1 cellular context compared by ENCODE assay signal in the genomic region with DNA sequence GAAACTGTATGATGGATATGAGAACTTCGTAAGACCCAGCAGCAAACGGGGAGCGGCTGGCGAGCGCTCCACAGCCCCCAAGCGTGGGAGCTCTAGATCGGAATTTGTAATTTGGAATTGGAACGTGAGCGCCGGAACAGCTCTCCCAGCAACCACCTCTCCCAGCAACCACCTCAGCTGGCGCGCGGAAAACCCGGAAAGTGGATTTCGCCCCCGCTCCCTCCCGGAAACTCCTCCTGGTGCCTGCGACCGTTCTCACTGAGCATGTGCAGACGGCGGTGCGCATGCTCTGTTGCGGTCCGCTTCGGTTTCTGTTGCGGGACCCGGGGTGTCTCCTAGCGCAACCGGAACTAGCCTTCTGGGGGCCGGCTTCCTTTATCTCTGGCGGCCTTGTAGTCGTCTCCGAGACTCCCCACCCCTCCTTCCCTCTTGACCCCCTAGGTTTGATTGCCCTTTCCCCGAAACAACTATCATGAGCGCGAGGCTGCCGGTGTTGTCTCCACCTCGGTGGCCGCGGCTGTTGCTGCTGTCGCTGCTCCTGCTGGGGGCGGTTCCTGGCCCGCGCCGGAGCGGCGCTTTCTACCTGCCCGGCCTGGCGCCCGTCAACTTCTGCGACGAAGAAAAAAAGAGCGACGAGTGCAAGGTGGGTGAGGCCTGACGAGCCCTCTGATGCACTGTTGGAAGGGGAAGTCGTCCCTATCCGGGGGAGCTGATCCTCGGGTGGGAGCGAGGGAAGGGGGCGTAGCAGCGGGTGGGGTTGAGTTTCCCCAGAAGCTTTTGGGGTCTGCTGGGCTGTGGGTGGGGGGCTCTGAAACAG.
TF ChIP-seq lines count a peak whose summit lies in the region.

A gene with protein sequence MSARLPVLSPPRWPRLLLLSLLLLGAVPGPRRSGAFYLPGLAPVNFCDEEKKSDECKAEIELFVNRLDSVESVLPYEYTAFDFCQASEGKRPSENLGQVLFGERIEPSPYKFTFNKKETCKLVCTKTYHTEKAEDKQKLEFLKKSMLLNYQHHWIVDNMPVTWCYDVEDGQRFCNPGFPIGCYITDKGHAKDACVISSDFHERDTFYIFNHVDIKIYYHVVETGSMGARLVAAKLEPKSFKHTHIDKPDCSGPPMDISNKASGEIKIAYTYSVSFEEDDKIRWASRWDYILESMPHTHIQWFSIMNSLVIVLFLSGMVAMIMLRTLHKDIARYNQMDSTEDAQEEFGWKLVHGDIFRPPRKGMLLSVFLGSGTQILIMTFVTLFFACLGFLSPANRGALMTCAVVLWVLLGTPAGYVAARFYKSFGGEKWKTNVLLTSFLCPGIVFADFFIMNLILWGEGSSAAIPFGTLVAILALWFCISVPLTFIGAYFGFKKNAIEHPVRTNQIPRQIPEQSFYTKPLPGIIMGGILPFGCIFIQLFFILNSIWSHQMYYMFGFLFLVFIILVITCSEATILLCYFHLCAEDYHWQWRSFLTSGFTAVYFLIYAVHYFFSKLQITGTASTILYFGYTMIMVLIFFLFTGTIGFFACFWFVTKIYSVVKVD (plus strand): TSS at position 338 of the 817 bp plus-strand sequence. CDS start 135 bp downstream, at position 473.

TF ChIP-seq in K562, 482 proteins besides CTCF, POLR2A, EP300 and RAD21 (continued from another document and continues in another):
- TF ChIP-seq, protein P1, sequence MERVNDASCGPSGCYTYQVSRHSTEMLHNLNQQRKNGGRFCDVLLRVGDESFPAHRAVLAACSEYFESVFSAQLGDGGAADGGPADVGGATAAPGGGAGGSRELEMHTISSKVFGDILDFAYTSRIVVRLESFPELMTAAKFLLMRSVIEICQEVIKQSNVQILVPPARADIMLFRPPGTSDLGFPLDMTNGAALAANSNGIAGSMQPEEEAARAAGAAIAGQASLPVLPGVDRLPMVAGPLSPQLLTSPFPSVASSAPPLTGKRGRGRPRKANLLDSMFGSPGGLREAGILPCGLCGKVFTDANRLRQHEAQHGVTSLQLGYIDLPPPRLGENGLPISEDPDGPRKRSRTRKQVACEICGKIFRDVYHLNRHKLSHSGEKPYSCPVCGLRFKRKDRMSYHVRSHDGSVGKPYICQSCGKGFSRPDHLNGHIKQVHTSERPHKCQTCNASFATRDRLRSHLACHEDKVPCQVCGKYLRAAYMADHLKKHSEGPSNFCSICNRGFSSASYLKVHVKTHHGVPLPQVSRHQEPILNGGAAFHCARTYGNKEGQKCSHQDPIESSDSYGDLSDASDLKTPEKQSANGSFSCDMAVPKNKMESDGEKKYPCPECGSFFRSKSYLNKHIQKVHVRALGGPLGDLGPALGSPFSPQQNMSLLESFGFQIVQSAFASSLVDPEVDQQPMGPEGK (CRISPR knock-in tag; IDR thresholded peaks at IDR 0.05; ENCODE audit: borderline replicate concordance): no peak
- TF ChIP-seq ATF7 (IDR thresholded peaks at IDR 0.05) (peak; percentile 67), SUPT5H (IDR thresholded peaks at IDR 0.05) (peak; percentile 75; the same call in 1 of the 2 replicates), ZNF311 (CRISPR knock-in tag; IDR thresholded peaks at IDR 0.05) (no peak), TAL1 (IDR thresholded peaks at IDR 0.05) (no peak), OTX1 (CRISPR knock-in tag; IDR thresholded peaks at IDR 0.05) (no peak), ZNF551 (CRISPR knock-in tag; IDR thresholded peaks at IDR 0.05) (no peak), HDAC1 (IDR thresholded peaks at IDR 0.05) (peak in 1 of 2 experiments; percentile 64; a peak in 2 of 4 replicates), IRF2 (CRISPR knock-in tag; IDR thresholded peaks at IDR 0.05) (no peak), NCOA2 (IDR thresholded peaks at IDR 0.05; ENCODE audit: partially characterized antibody in 2 of 2) (no peak), MED1 (CRISPR knock-in tag; IDR thresholded peaks at IDR 0.05; ENCODE audit: borderline replicate concordance) (no peak), BRD4 (IDR thresholded peaks at IDR 0.05) (no peak), ZNF444 (CRISPR knock-in tag; IDR thresholded peaks at IDR 0.05) (no peak), ID3 (CRISPR knock-in tag; IDR thresholded peaks at IDR 0.05) (no peak), ID3 (tag; IDR thresholded peaks at IDR 0.05) (no peak), NR1H2 (CRISPR knock-in tag; IDR thresholded peaks at IDR 0.05) (no peak), ZBTB8A (IDR thresholded peaks at IDR 0.05; ENCODE audit: partially characterized antibody) (no peak), SRSF1 (IDR thresholded peaks at IDR 0.05; ENCODE audit: low read depth, low read length) (no peak), ZNF232 (CRISPR knock-in tag; IDR thresholded peaks at IDR 0.05) (no peak), SAP30 (IDR thresholded peaks at IDR 0.05; ENCODE audit: borderline replicate concordance, insufficient read depth, low read depth, low read length, poor library complexity, severe bottlenecking) (peak; percentile 53), MXD1 (CRISPR knock-in tag; IDR thresholded peaks at IDR 0.05; ENCODE audit: borderline replicate concordance, poor library complexity, severe bottlenecking) (no peak), UBTF (IDR thresholded peaks at IDR 0.05; ENCODE audit: borderline replicate concordance in 1 of 2, low read depth in 2 of 2, low read length in 2 of 2) (0 out of 4 replicates have a peak, but pooled peaks of 1 of the 2 experiments have one; percentile 42), MEF2A (IDR thresholded peaks at IDR 0.05; ENCODE audit: control insufficient read depth, low read depth, low read length) (no peak), SNIP1 (IDR thresholded peaks at IDR 0.05; ENCODE audit: low read depth) (no peak), ZNF12 (CRISPR knock-in tag; IDR thresholded peaks at IDR 0.05) (no peak), PHB2 (IDR thresholded peaks at IDR 0.05; ENCODE audit: low read depth) (no peak), NR2C1 (IDR thresholded peaks at IDR 0.05) (no peak), NR2C1 (tag; IDR thresholded peaks at IDR 0.05) (no peak), CTCFL (IDR thresholded peaks at IDR 0.05; ENCODE audit: borderline replicate concordance, insufficient read depth, low read depth, low read length, poor library complexity, severe bottlenecking) (no peak), BRD9 (IDR thresholded peaks at IDR 0.05; ENCODE audit: low read depth, partially characterized antibody) (no peak), KLF6 (CRISPR knock-in tag; IDR thresholded peaks at IDR 0.05; ENCODE audit: borderline replicate concordance) (no peak)
- TF ChIP-seq, protein P2, sequence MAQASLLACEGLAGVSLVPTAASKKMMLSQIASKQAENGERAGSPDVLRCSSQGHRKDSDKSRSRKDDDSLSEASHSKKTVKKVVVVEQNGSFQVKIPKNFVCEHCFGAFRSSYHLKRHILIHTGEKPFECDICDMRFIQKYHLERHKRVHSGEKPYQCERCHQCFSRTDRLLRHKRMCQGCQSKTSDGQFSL (CRISPR knock-in tag; IDR thresholded peaks at IDR 0.05): no peak
- TF ChIP-seq, protein P2 (tag; IDR thresholded peaks at IDR 0.05): no peak
- TF ChIP-seq, protein P3, sequence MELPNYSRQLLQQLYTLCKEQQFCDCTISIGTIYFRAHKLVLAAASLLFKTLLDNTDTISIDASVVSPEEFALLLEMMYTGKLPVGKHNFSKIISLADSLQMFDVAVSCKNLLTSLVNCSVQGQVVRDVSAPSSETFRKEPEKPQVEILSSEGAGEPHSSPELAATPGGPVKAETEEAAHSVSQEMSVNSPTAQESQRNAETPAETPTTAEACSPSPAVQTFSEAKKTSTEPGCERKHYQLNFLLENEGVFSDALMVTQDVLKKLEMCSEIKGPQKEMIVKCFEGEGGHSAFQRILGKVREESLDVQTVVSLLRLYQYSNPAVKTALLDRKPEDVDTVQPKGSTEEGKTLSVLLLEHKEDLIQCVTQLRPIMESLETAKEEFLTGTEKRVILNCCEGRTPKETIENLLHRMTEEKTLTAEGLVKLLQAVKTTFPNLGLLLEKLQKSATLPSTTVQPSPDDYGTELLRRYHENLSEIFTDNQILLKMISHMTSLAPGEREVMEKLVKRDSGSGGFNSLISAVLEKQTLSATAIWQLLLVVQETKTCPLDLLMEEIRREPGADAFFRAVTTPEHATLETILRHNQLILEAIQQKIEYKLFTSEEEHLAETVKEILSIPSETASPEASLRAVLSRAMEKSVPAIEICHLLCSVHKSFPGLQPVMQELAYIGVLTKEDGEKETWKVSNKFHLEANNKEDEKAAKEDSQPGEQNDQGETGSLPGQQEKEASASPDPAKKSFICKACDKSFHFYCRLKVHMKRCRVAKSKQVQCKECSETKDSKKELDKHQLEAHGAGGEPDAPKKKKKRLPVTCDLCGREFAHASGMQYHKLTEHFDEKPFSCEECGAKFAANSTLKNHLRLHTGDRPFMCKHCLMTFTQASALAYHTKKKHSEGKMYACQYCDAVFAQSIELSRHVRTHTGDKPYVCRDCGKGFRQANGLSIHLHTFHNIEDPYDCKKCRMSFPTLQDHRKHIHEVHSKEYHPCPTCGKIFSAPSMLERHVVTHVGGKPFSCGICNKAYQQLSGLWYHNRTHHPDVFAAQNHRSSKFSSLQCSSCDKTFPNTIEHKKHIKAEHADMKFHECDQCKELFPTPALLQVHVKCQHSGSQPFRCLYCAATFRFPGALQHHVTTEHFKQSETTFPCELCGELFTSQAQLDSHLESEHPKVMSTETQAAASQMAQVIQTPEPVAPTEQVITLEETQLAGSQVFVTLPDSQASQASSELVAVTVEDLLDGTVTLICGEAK (IDR thresholded peaks at IDR 0.05): peak; percentile 86
- TF ChIP-seq, protein P3 (CRISPR knock-in tag; IDR thresholded peaks at IDR 0.05): no peak
